In genomic region chr14:51676549-51676948, GRCh38 we compare ENCODE assay signal across 16 cellular contexts. TPM values are rescaled to one million over a fixed set of nuclear protein-coding genes. Genes with fewer than 3 reads are reported as not detected.
A peak's percentile ranks its signal among the peaks of the same experiment; 100 is the strongest.
DNase-seq lines count a peak whose midpoint lies in the region; ATAC-seq and TF ChIP-seq lines count a peak whose summit lies in the region.
"Had no signal": no experiment of that assay in that cellular context is flagged by ENCODE, and none has a peak within 500 bp of the region (broad histone marks: within the 10 kb centered on the region; RNA-seq: fewer than 3 reads in every experiment).

No MANE protein-coding gene starts in this region.

- no peaks in the 10 kb centered on the region for H3K36me3 Mint-ChIP-seq in activated CD8-positive, alpha-beta T cell treated with anti-CD3 and anti-CD28 coated beads for 36 hours (ENCODE audit: low read depth)
- no peaks in the 10 kb centered on the region for H3K36me3 Mint-ChIP-seq in activated CD8-positive, alpha-beta T cell treated with anti-CD3 and anti-CD28 coated beads, Interleukin-2, amount 10 ng/mL, durations not matched to agents 7 days and 5 days (ENCODE audit: low read depth)
- H3K36me3 Mint-ChIP-seq: activated naive CD4-positive, alpha-beta T cell treated with anti-CD3 and anti-CD28 coated beads, Interleukin-2, amount 50 U/mL, for 24 hours had no signal

- no peak for TF ChIP-seq CTCF in activated CD8-positive, alpha-beta T cell treated with anti-CD3 and anti-CD28 coated beads for 36 hours (IDR thresholded peaks at IDR 0.05)
- no peak for TF ChIP-seq CTCF in fibroblast of the aortic adventitia (IDR thresholded peaks at IDR 0.05; ENCODE audit: insufficient read depth, low read length)

- peak; percentile 93 for ATAC-seq in activated CD8-positive, alpha-beta T cell treated with anti-CD3 and anti-CD28 coated beads for 36 hours
- no peak for ATAC-seq in activated CD8-positive, alpha-beta T cell treated with anti-CD3 and anti-CD28 coated beads, Interleukin-2, amount 10 ng/mL, durations not matched to agents 7 days and 5 days
- ATAC-seq in stimulated activated naive CD8-positive, alpha-beta T cell treated with anti-CD3 and anti-CD28 coated beads, Interleukin-15, amount 100 ng/mL, for 72 hours = peak; percentile 86
- no peak for ATAC-seq in GM18511 (IDR thresholded peaks at IDR 0.05; ENCODE audit: unreplicated experiment)

- H3K4me1 Mint-ChIP-seq in activated CD8-positive, alpha-beta T cell treated with anti-CD3 and anti-CD28 coated beads for 36 hours (ENCODE audit: low read depth) = peaks cover 17% of the 10 kb centered on the region
- peaks cover 2% of the 10 kb centered on the region for H3K4me1 Mint-ChIP-seq in activated CD8-positive, alpha-beta T cell treated with anti-CD3 and anti-CD28 coated beads, Interleukin-2, amount 10 ng/mL, durations not matched to agents 7 days and 5 days (ENCODE audit: low read depth)
- peaks cover 16% of the 10 kb centered on the region for H3K4me1 Mint-ChIP-seq in stimulated activated naive CD8-positive, alpha-beta T cell treated with anti-CD3 and anti-CD28 coated beads, Interleukin-15, amount 100 ng/mL, for 72 hours

- no peak for DNase-seq in activated CD8-positive, alpha-beta T cell treated with anti-CD3 and anti-CD28 coated beads for 36 hours
- DNase-seq in activated CD8-positive, alpha-beta T cell treated with anti-CD3 and anti-CD28 coated beads, Interleukin-2, amount 10 ng/mL, durations not matched to agents 7 days and 5 days = no peak
- DNase-seq in SW480 (ENCODE audit: low spot score) = peak; percentile 43
- DNase-seq in fibroblast of the aortic adventitia (ENCODE audit: low read depth) = peak; percentile 43
- DNase-seq in stimulated activated naive CD8-positive, alpha-beta T cell treated with anti-CD3 and anti-CD28 coated beads, Interleukin-15, amount 100 ng/mL, for 72 hours = no peak
- no peak for DNase-seq in NCI-H82 treated with DMSO at 0.1 percent for 48 hours (lab: John Stamatoyannopoulos, UW; ENCODE audit: unreplicated experiment)
- DNase-seq in NCI-H510A treated with DMSO at 0.1 percent for 48 hours (lab: John Stamatoyannopoulos, UW) = no peak
- DNase-seq: COR-L47; heart left ventricle; Kasumi-1; NCI-H1436 treated with DMSO at 0.1 percent for 48 hours; NCI-H345; stimulated activated CD4-positive, alpha-beta T cell treated with anti-CD3 and anti-CD28 coated beads, Interleukin-15, amount 100 ng/mL, for 24 hours had no signal

- POLR2A ChIA-PET in activated CD8-positive, alpha-beta T cell treated with anti-CD3 and anti-CD28 coated beads for 36 hours (lab: Charles Lee) = no interaction called here
- POLR2A ChIA-PET in activated CD8-positive, alpha-beta T cell treated with anti-CD3 and anti-CD28 coated beads, Interleukin-2, amount 10 ng/mL, durations not matched to agents 7 days and 5 days (lab: Charles Lee) = no interaction called here

- CTCF ChIA-PET in activated CD8-positive, alpha-beta T cell treated with anti-CD3 and anti-CD28 coated beads for 36 hours (lab: Charles Lee) = interaction anchor here (3.1 kb wide), 1 partner anchor 25 kb away, joined by 11 read pairs; the partner anchor contains the start of gene FRMD6
- CTCF ChIA-PET in activated CD8-positive, alpha-beta T cell treated with anti-CD3 and anti-CD28 coated beads, Interleukin-2, amount 10 ng/mL, durations not matched to agents 7 days and 5 days (lab: Charles Lee) = interaction anchor here (1.8 kb wide), 1 partner anchor 24 kb away, joined by 4 read pairs; no protein-coding TSS in a partner anchor

- no peaks in the 10 kb centered on the region for H3K9me3 Mint-ChIP-seq in activated CD8-positive, alpha-beta T cell treated with anti-CD3 and anti-CD28 coated beads for 36 hours
- H3K9me3 Mint-ChIP-seq in activated CD8-positive, alpha-beta T cell treated with anti-CD3 and anti-CD28 coated beads, Interleukin-2, amount 10 ng/mL, durations not matched to agents 7 days and 5 days (ENCODE audit: insufficient read depth) = no peaks in the 10 kb centered on the region
- no peaks in the 10 kb centered on the region for H3K9me3 Mint-ChIP-seq in stimulated activated naive CD8-positive, alpha-beta T cell treated with anti-CD3 and anti-CD28 coated beads, Interleukin-15, amount 100 ng/mL, for 72 hours
- H3K9me3 Mint-ChIP-seq: activated naive CD4-positive, alpha-beta T cell treated with anti-CD3 and anti-CD28 coated beads, Interleukin-2, amount 50 U/mL, for 24 hours had no signal

- no peak overlapping the region for H3K4me3 Mint-ChIP-seq in activated CD8-positive, alpha-beta T cell treated with anti-CD3 and anti-CD28 coated beads for 36 hours
- no peak overlapping the region for H3K4me3 Mint-ChIP-seq in activated CD8-positive, alpha-beta T cell treated with anti-CD3 and anti-CD28 coated beads, Interleukin-2, amount 10 ng/mL, durations not matched to agents 7 days and 5 days
- peak overlapping the region in 1 of 2 donors; percentile 3 for H3K4me3 Mint-ChIP-seq in stimulated activated naive CD8-positive, alpha-beta T cell treated with anti-CD3 and anti-CD28 coated beads, Interleukin-15, amount 100 ng/mL, for 72 hours
- H3K4me3 Mint-ChIP-seq: activated naive CD4-positive, alpha-beta T cell treated with anti-CD3 and anti-CD28 coated beads, Interleukin-2, amount 50 U/mL, for 24 hours had no signal

- no peak overlapping the region for H3K27ac Mint-ChIP-seq in activated CD8-positive, alpha-beta T cell treated with anti-CD3 and anti-CD28 coated beads for 36 hours
- H3K27ac Mint-ChIP-seq in activated CD8-positive, alpha-beta T cell treated with anti-CD3 and anti-CD28 coated beads, Interleukin-2, amount 10 ng/mL, durations not matched to agents 7 days and 5 days = no peak overlapping the region
- H3K27ac Mint-ChIP-seq in stimulated activated naive CD8-positive, alpha-beta T cell treated with anti-CD3 and anti-CD28 coated beads, Interleukin-15, amount 100 ng/mL, for 72 hours = no peak overlapping the region
- H3K27ac Mint-ChIP-seq: activated naive CD4-positive, alpha-beta T cell treated with anti-CD3 and anti-CD28 coated beads, Interleukin-2, amount 50 U/mL, for 24 hours had no signal

- H3K4me3 ChIP-seq in fibroblast of the aortic adventitia (ENCODE audit: low read depth, low read length) = no peak overlapping the region
- H3K4me3 ChIP-seq: heart left ventricle, prostate gland had no signal

- peaks cover 10% of the 10 kb centered on the region for H3K27me3 Mint-ChIP-seq in activated CD8-positive, alpha-beta T cell treated with anti-CD3 and anti-CD28 coated beads for 36 hours
- peaks cover 8% of the 10 kb centered on the region for H3K27me3 Mint-ChIP-seq in activated CD8-positive, alpha-beta T cell treated with anti-CD3 and anti-CD28 coated beads, Interleukin-2, amount 10 ng/mL, durations not matched to agents 7 days and 5 days (ENCODE audit: low read depth)
- no peaks in the 10 kb centered on the region for H3K27me3 Mint-ChIP-seq in stimulated activated naive CD8-positive, alpha-beta T cell treated with anti-CD3 and anti-CD28 coated beads, Interleukin-15, amount 100 ng/mL, for 72 hours

- intact Hi-C loops in activated CD8-positive, alpha-beta T cell treated with anti-CD3 and anti-CD28 coated beads for 36 hours (cut with micrococcal nuclease) = no loop called here

RNA-seq across cellular contexts. Expression of gene FRMD6, which starts 24.8 kb away (rescaled TPM):
- 1 to 10 TPM; 2.7 to 4.9 TPM for total RNA-seq in activated CD8-positive, alpha-beta T cell treated with anti-CD3 and anti-CD28 coated beads for 36 hours
- 1 to 10 TPM; 3.2 to 3.5 TPM for total RNA-seq in activated CD8-positive, alpha-beta T cell treated with anti-CD3 and anti-CD28 coated beads, Interleukin-2, amount 10 ng/mL, durations not matched to agents 7 days and 5 days
- total RNA-seq in fibroblast of the aortic adventitia (ENCODE audit: low replicate concordance) = 192 and 257 TPM in 2 replicates

Comparison
In these comparisons a context has a peak if more than half of its experiments do, and no peak if none do; other contexts are left out.
1. ATAC-seq: peak in activated CD8-positive, alpha-beta T cell treated with anti-CD3 and anti-CD28 coated beads for 36 hours (single experiment) and stimulated activated naive CD8-positive, alpha-beta T cell treated with anti-CD3 and anti-CD28 coated beads, Interleukin-15, amount 100 ng/mL, for 72 hours (single experiment); none in activated CD8-positive, alpha-beta T cell treated with anti-CD3 and anti-CD28 coated beads, Interleukin-2, amount 10 ng/mL, durations not matched to agents 7 days and 5 days (single experiment) and GM18511 (single experiment).
2. DNase-seq: peak in SW480 (single experiment) and fibroblast of the aortic adventitia (single experiment); none in activated CD8-positive, alpha-beta T cell treated with anti-CD3 and anti-CD28 coated beads for 36 hours (single experiment), activated CD8-positive, alpha-beta T cell treated with anti-CD3 and anti-CD28 coated beads, Interleukin-2, amount 10 ng/mL, durations not matched to agents 7 days and 5 days (single experiment), stimulated activated naive CD8-positive, alpha-beta T cell treated with anti-CD3 and anti-CD28 coated beads, Interleukin-15, amount 100 ng/mL, for 72 hours (0 of 2), NCI-H82 treated with DMSO at 0.1 percent for 48 hours (single experiment) and NCI-H510A treated with DMSO at 0.1 percent for 48 hours (single experiment).
3. RNA of gene FRMD6, which starts 24.8 kb away (total RNA-seq): 192 to 257 TPM in fibroblast of the aortic adventitia; 2.7 to 4.9 TPM in activated CD8-positive, alpha-beta T cell treated with anti-CD3 and anti-CD28 coated beads for 36 hours and 3.2 to 3.5 TPM in activated CD8-positive, alpha-beta T cell treated with anti-CD3 and anti-CD28 coated beads, Interleukin-2, amount 10 ng/mL, durations not matched to agents 7 days and 5 days; every median in the first group is over 10 times any median in the second.